ENCODE assay signal across 8 cellular contexts in genomic region chr3:190183121-190183520, GRCh38.
DNase-seq lines count a peak whose midpoint lies in the region; ATAC-seq, FAIRE-seq and TF ChIP-seq lines count a peak whose summit lies in the region.
"Had no signal": no experiment of that assay in that cellular context is flagged by ENCODE, and none has a peak within 500 bp of the region (broad histone marks: within the 10 kb centered on the region; RNA-seq: fewer than 3 reads in every experiment).

No MANE protein-coding gene starts in this region.

- no peak for TF ChIP-seq POLR2A in GM12892 (IDR thresholded peaks at IDR 0.05; ENCODE audit: low read depth, low read length)

- no peak for TF ChIP-seq CTCF in epithelial cell of esophagus (IDR thresholded peaks at IDR 0.05; ENCODE audit: insufficient read depth, low read depth, low read length, missing control alignments)

- FAIRE-seq in GM12892 (lab: Jason Lieb, UNC), result peak; percentile 9

- ATAC-seq in HG02970 (IDR thresholded peaks at IDR 0.05; ENCODE audit: low FRiP score, unreplicated experiment) (no peak), HG03342 (IDR thresholded peaks at IDR 0.05; ENCODE audit: unreplicated experiment) (no peak), HG03457 (IDR thresholded peaks at IDR 0.05; ENCODE audit: unreplicated experiment) (no peak)

- DNase-seq in GM12892 (ENCODE audit: insufficient read length), result no peak
- peak; percentile 97 for DNase-seq in NCI-H345 treated with DMSO at 0.1 percent for 48 hours (lab: John Stamatoyannopoulos, UW; ENCODE audit: unreplicated experiment)
- DNase-seq in epithelial cell of esophagus (ENCODE audit: low read depth), result peak; percentile 71
- peak; percentile 21 for DNase-seq in putamen (ENCODE audit: low spot score)
- DNase-seq: activated naive CD4-positive, alpha-beta T cell treated with anti-CD3 and anti-CD28 coated beads, Interleukin-2, amount 50 U/mL, for 16 hours had no signal

- H3K4me3 ChIP-seq in epithelial cell of esophagus (ENCODE audit: low read length), result no peak overlapping the region
